Comparison of ENCODE assay signal across 12 cellular contexts in genomic region chr21:46142581-46143473, GRCh38. TPM values are rescaled to one million over a fixed set of nuclear protein-coding genes. Genes with fewer than 3 reads are reported as not detected.
A peak's percentile ranks its signal among the peaks of the same experiment; 100 is the strongest.
DNase-seq lines count a peak whose midpoint lies in the region; ATAC-seq and TF ChIP-seq lines count a peak whose summit lies in the region.
"Had no signal": no experiment of that assay in that cellular context is flagged by ENCODE, and none has a peak within 500 bp of the region (broad histone marks: within the 10 kb centered on the region; RNA-seq: fewer than 3 reads in every experiment).

No MANE protein-coding gene starts in this region.

- ATAC-seq in left ventricle myocardium superior (no peak), HG03196 (IDR thresholded peaks at IDR 0.05; ENCODE audit: unreplicated experiment) (no peak)

- H3K4me3 ChIP-seq in MG63: no peak overlapping the region
- H3K4me3 ChIP-seq in spleen: no peak overlapping the region
- H3K4me3 ChIP-seq in stomach: no peak overlapping the region

- no peak for TF ChIP-seq EP300 in stomach (IDR thresholded peaks at IDR 0.05)

- H3K36me3 ChIP-seq in MG63 (no peaks in the 10 kb centered on the region), spleen (no peaks in the 10 kb centered on the region), stomach (no peaks in the 10 kb centered on the region)
- H3K36me3 ChIP-seq: colonic mucosa, left lung had no signal

- H3K9me3 ChIP-seq in MG63 (peaks cover 4% of the 10 kb centered on the region; the same call in 1 of the 2 replicates), spleen (peaks cover 0 to 4% (median 0%) of the 10 kb centered on the region in 8 donors), stomach (no peaks in the 10 kb centered on the region)
- H3K9me3 ChIP-seq: colonic mucosa had no signal

- peaks cover 0 to 12% (median 7%) of the 10 kb centered on the region in 6 donors for H3K4me1 ChIP-seq in spleen
- H3K4me1 ChIP-seq in stomach: peaks cover 0 to 13% (median 9%) of the 10 kb centered on the region in 4 donors
- H3K4me1 ChIP-seq: colonic mucosa had no signal

- H3K27ac ChIP-seq in spleen (no peak overlapping the region), stomach (peak overlapping the region in 1 of 5 donors; percentile 83)
- H3K27ac ChIP-seq: left lung had no signal

- 86 to 88% (median 87%) methylated on average over 21 of the region's 21 CpGs for whole genome bisulfite sequencing in spleen, 5 donors
- 75 to 82% (median 80%) methylated on average over 21 of the region's 21 CpGs for WGBS in stomach, 5 donors

- DNase-seq in activated CD4-positive, alpha-beta T cell treated with anti-CD3 and anti-CD28 coated beads for 48 hours: peak; percentile 28
- DNase-seq in activated CD4-positive, alpha-beta T cell treated with anti-CD3 and anti-CD28 coated beads for 1 hour: no peak
- DNase-seq in MG63: peak; percentile 6
- DNase-seq in left ventricle myocardium superior: peak; percentile 24
- DNase-seq in spleen: peak; percentile 69
- DNase-seq in stomach: no peak
- DNase-seq in NCI-H510A (lab: John Stamatoyannopoulos, UW): no peak

- intact Hi-C loops in left ventricle myocardium superior (cut with micrococcal nuclease) (no loop called here), spleen (cut with DNase I; ENCODE audit: low total_unique reads) (no loop called here), stomach (cut with DNase I; ENCODE audit: low total_unique reads) (loop anchor here (10.0 kb wide), 1 partner anchor 82 kb away; the partner anchor contains the start of gene LSS)

- TF ChIP-seq CTCF in spleen (IDR thresholded peaks at IDR 0.05 in 8 of 11, conservative IDR thresholded peaks at IDR 0.05 in 3 of 11) (no peak), stomach (IDR thresholded peaks at IDR 0.05) (no peak)

- no peaks in the 10 kb centered on the region for H3K27me3 ChIP-seq in MG63
- H3K27me3 ChIP-seq in spleen (replicated peaks in 1 of 7): peaks cover 0 to 23% (median 0%) of the 10 kb centered on the region in 7 donors
- H3K27me3 ChIP-seq in stomach: peaks cover 0 to 30% (median 6%) of the 10 kb centered on the region in 3 donors
- H3K27me3 ChIP-seq: colonic mucosa had no signal

- TF ChIP-seq POLR2A in spleen (IDR thresholded peaks at IDR 0.05) (no peak), stomach (IDR thresholded peaks at IDR 0.05) (no peak)

RNA-seq across cellular contexts. Expression of gene FTCD, which starts 12.6 kb away (rescaled TPM):
- total RNA-seq in MG63 (2014; rRNA removed; shearing (Covaris generic); ENCODE audit: low replicate concordance): not detected in 2 replicates
- total RNA-seq in left ventricle myocardium superior: 1.5 TPM
- total RNA-seq in spleen: 1 to 10 TPM in 1 of 7 donors, under 1 TPM in 1, not detected in 5; 0.81 to 1.7 TPM
- polyA plus RNA-seq in spleen: 1 to 10 TPM in 1 of 3 donors, under 1 TPM in 2; 0.35 to 2.8 (median 0.38) TPM
- total RNA-seq in stomach: 1 to 10 TPM in 2 of 5 donors, not detected in 3; 1.3 to 6.7 TPM
- 1 to 10 TPM in 1 of 3 donors, under 1 TPM in 2; 0.25 to 2.4 (median 0.53) TPM for polyA plus RNA-seq in stomach
- polyA plus RNA-seq: IgD-negative memory B cell had no signal

RNA-seq across cellular contexts. Expression of gene SPATC1L, which starts 41.4 kb away (rescaled TPM):
- 2.0 and 2.4 TPM in 2 replicates for total RNA-seq in MG63 (2014; rRNA removed; shearing (Covaris generic); ENCODE audit: low replicate concordance)
- total RNA-seq in left ventricle myocardium superior (12.0 TPM), spleen (10 to 100 TPM in 2 of 7 donors, 1 to 10 TPM in 5; 4.4 to 10.5 (median 7.7) TPM), stomach (10 to 100 TPM in 2 of 5 donors, 1 to 10 TPM in 1, under 1 TPM in 1, not detected in 1; 0.72 to 26.4 (median 8.0) TPM)
- polyA plus RNA-seq in spleen (10 to 100 TPM; 10.8 to 13.4 (median 13.1) TPM), stomach (10 to 100 TPM in 2 of 3 donors, 1 to 10 TPM in 1; 7.0 to 14.2 (median 13.7) TPM)

RNA-seq across cellular contexts. Expression of gene COL6A2, which starts 44.9 kb away (rescaled TPM):
- total RNA-seq in MG63 (2014; rRNA removed; shearing (Covaris generic); ENCODE audit: low replicate concordance): 949 and 1,198 TPM in 2 replicates
- total RNA-seq in left ventricle myocardium superior: 196 TPM
- 100 to 1,000 TPM; 105 to 259 (median 198) TPM for total RNA-seq in spleen
- polyA plus RNA-seq in spleen: 100 to 1,000 TPM; 101 to 244 (median 110) TPM
- total RNA-seq in stomach: 1,000 to 10,000 TPM in 1 of 5 donors, 100 to 1,000 TPM in 4; 351 to 3,737 (median 491) TPM
- polyA plus RNA-seq in stomach: 100 to 1,000 TPM in 2 of 3 donors, 10 to 100 TPM in 1; 79.3 to 246 (median 113) TPM
- polyA plus RNA-seq: neural cell had no signal

Comparison
In these comparisons a context has a peak if more than half of its experiments do, and no peak if none do; other contexts are left out.
1. DNase-seq: peak in activated CD4-positive, alpha-beta T cell treated with anti-CD3 and anti-CD28 coated beads for 48 hours (single experiment), MG63 (single experiment), left ventricle myocardium superior (single experiment) and spleen (single experiment); none in activated CD4-positive, alpha-beta T cell treated with anti-CD3 and anti-CD28 coated beads for 1 hour (single experiment), stomach (single experiment) and NCI-H510A (single experiment).